Comparison of ENCODE assay signal across 26 cellular contexts in the genomic region with DNA sequence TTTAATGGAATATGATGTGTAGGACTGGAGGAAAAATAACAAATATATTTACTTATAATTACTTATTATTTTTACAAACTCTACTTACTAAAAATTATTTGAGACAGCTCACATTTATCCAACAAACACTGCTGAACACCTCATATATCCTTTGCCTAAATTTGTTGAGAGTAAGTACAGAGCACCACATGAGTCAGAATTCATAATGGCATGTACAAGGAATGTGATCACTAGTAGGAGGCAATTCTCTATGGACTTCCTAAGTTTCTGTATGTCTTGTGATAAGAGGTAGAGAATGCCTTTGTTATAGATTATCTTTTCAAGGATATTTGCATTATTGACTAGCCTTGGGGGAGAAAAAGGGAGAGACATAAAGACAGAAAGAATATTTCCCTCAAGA. TPM values are rescaled to one million over a fixed set of nuclear protein-coding genes. Genes with fewer than 3 reads are reported as not detected.
A peak's percentile ranks its signal among the peaks of the same experiment; 100 is the strongest.
DNase-seq lines count a peak whose midpoint lies in the region; ATAC-seq, FAIRE-seq and TF ChIP-seq lines count a peak whose summit lies in the region.
"Had no signal": no experiment of that assay in that cellular context is flagged by ENCODE, and none has a peak within 500 bp of the region (broad histone marks: within the 10 kb centered on the region; RNA-seq: fewer than 3 reads in every experiment).

No MANE protein-coding gene starts in this region.

- peak; percentile 16 for DNase-seq in H54 (ENCODE audit: insufficient read length, low spot score)
- DNase-seq in fibroblast of the aortic adventitia (ENCODE audit: low read depth), result peak; percentile 9
- DNase-seq in urothelium cell line (ENCODE audit: low spot score), result peak; percentile 17
- no peak for DNase-seq in mucosa of gallbladder (ENCODE audit: low spot score)
- DNase-seq in caudate nucleus (lab: John Stamatoyannopoulos, UW), result no peak
- no peak for DNase-seq in activated CD4-positive, alpha-beta T cell treated with anti-CD3 and anti-CD28 coated beads for 1 hour
- DNase-seq: activated CD8-positive, alpha-beta T cell treated with anti-CD3 and anti-CD28 coated beads, Interleukin-2, amount 10 ng/mL, durations not matched to agents 7 days and 5 days; activated naive CD8-positive, alpha-beta T cell treated with anti-CD3 and anti-CD28 coated beads, Interleukin-2, amount 10 ng/mL, durations not matched to agents 7 days and 5 days; activated T-cell treated with anti-CD3 and anti-CD28 coated beads, Interleukin-2, amount 50 U/mL, for 4 hours; GF-D8; islet precursor cell; Kasumi-1; naive thymus-derived CD4-positive, alpha-beta T cell; NCI-H1417; NCI-H2171 treated with DMSO at 0.1 percent for 48 hours; NCI-H774; sigmoid colon; stimulated activated naive B cell treated with anti-CD40 and anti-IgM and Interleukin-4, amounts not matched to agents 10 μg/mL and 1 μg/mL and 100 μg/mL, for 72 hours; thyroid gland had no signal

- FAIRE-seq in H54 (lab: Jason Lieb, UNC) (peak; percentile 75), urothelium cell line (lab: Jason Lieb, UNC) (no peak)
- FAIRE-seq: D721Med, GM19239, H1 had no signal

- no peak overlapping the region for H3K27ac ChIP-seq in caudate nucleus (ENCODE audit: low read depth, low read length)
- H3K27ac ChIP-seq: BLaER1 treated with 17β-estradiol and CSF1 and Interleukin-3, amounts not matched to agents 10 nM and 100 nM; parathyroid adenoma; sigmoid colon; thyroid gland had no signal

- no peak overlapping the region for H3K4me3 ChIP-seq in fibroblast of the aortic adventitia (ENCODE audit: low read depth, low read length)
- H3K4me3 ChIP-seq: BLaER1 treated with 17β-estradiol and CSF1 and Interleukin-3, amounts not matched to agents 10 nM and 100 nM; sigmoid colon; thyroid gland had no signal

- TF ChIP-seq CTCF in fibroblast of the aortic adventitia (IDR thresholded peaks at IDR 0.05; ENCODE audit: insufficient read depth, low read length), result no peak

- TF ChIP-seq POLR2A in H54 (IDR thresholded peaks at IDR 0.05; ENCODE audit: low read depth, low read length), result no peak

- peak; percentile 78 for ATAC-seq in SK-N-SH treated with all-trans-retinoic acid at 6 μM for 48 hours
- ATAC-seq: activated CD8-positive, alpha-beta T cell treated with anti-CD3 and anti-CD28 coated beads, Interleukin-2, amount 10 ng/mL, durations not matched to agents 7 days and 5 days; activated T-cell treated with anti-CD3 and anti-CD28 coated beads, Interleukin-2, amount 50 U/mL, for 4 hours; esophagus mucosa; naive thymus-derived CD4-positive, alpha-beta T cell; stimulated activated naive B cell treated with anti-CD40 and anti-IgM and Interleukin-4, amounts not matched to agents 10 μg/mL and 1 μg/mL and 100 μg/mL, for 72 hours had no signal

TF ChIP-seq in SK-N-SH treated with all-trans-retinoic acid at 6 μM for 48 hours, 23 proteins besides CTCF, POLR2A, EP300 and RAD21:
- no peak for TF ChIP-seq PATZ1 (CRISPR knock-in tag; IDR thresholded peaks at IDR 0.05; ENCODE audit: borderline replicate concordance)
- TF ChIP-seq ISL1 (CRISPR knock-in tag; IDR thresholded peaks at IDR 0.05), result peak; percentile 82
- TF ChIP-seq CREB5 (CRISPR knock-in tag; IDR thresholded peaks at IDR 0.05; ENCODE audit: low read depth), result no peak
- no peak for TF ChIP-seq ARNTL (CRISPR knock-in tag; IDR thresholded peaks at IDR 0.05; ENCODE audit: borderline replicate concordance, low read depth)
- TF ChIP-seq SNAI2 (CRISPR knock-in tag; IDR thresholded peaks at IDR 0.05), result no peak
- no peak for TF ChIP-seq BACH2 (CRISPR knock-in tag; IDR thresholded peaks at IDR 0.05; ENCODE audit: borderline replicate concordance)
- TF ChIP-seq CSRNP3 (CRISPR knock-in tag; IDR thresholded peaks at IDR 0.05), result no peak
- no peak for TF ChIP-seq GLIS3 (CRISPR knock-in tag; IDR thresholded peaks at IDR 0.05)

RNA-seq across cellular contexts. Expression of gene ST6GALNAC3, which starts 8.2 kb away (rescaled TPM):
- total RNA-seq in fibroblast of the aortic adventitia (ENCODE audit: low replicate concordance), result 0.74 and 3.1 TPM in 2 replicates
- 5.9 TPM for total RNA-seq in mucosa of gallbladder

Comparison
In these comparisons a context has a peak if more than half of its experiments do, and no peak if none do; other contexts are left out.
1. DNase-seq: peak in H54 (single experiment), fibroblast of the aortic adventitia (single experiment) and urothelium cell line (single experiment); none in mucosa of gallbladder (single experiment), caudate nucleus (0 of 61) and activated CD4-positive, alpha-beta T cell treated with anti-CD3 and anti-CD28 coated beads for 1 hour (single experiment).